Comparison of ENCODE assay signal across 8 cellular contexts in genomic region chr9:92706218-92706940, GRCh38. TPM values are rescaled to one million over a fixed set of nuclear protein-coding genes. Genes with fewer than 3 reads are reported as not detected.
DNase-seq lines count a peak whose midpoint lies in the region; ATAC-seq and TF ChIP-seq lines count a peak whose summit lies in the region.

No MANE protein-coding gene starts in this region.

- ATAC-seq in psoas muscle (peak in 3 of 4 donors; percentile 35 to 48 (median 44)), GM21515 (IDR thresholded peaks at IDR 0.05; ENCODE audit: unreplicated experiment) (no peak)

- no peak overlapping the region for H3K4me3 ChIP-seq in HEK293 (ENCODE audit: low read depth, low read length)
- H3K4me3 ChIP-seq in epithelial cell of proximal tubule (ENCODE audit: low read depth, low read length), result no peak overlapping the region
- H3K4me3 ChIP-seq in psoas muscle, result no peak overlapping the region
- no peak overlapping the region for H3K4me3 ChIP-seq in dorsolateral prefrontal cortex

- no peak for TF ChIP-seq CTCF in HEK293 (tag by site-specific recombination; IDR thresholded peaks at IDR 0.05)
- TF ChIP-seq CTCF in epithelial cell of proximal tubule (conservative IDR thresholded peaks at IDR 0.05; ENCODE audit: low read depth, low read length), result peak; percentile 58
- peak; percentile 33 for TF ChIP-seq CTCF in psoas muscle (IDR thresholded peaks at IDR 0.05)
- peak in 25 of 56 donors; percentile 6 to 49 (median 24) for TF ChIP-seq CTCF in dorsolateral prefrontal cortex (IDR thresholded peaks at IDR 0.05 in 54 of 56, conservative IDR thresholded peaks at IDR 0.05 in 2 of 56; ENCODE audit: low read depth in 1 of 56, partially characterized antibody in 56 of 56)

- CTCF ChIA-PET in HEK293 (lab: Yijun Ruan, JAX), result interaction anchor here (0.6 to 1.8 kb wide), 11 partner anchors 8 to 419 kb away, joined by 3 to 11 read pairs (median 3); no protein-coding TSS in a partner anchor

- H3K27me3 ChIP-seq in psoas muscle (ENCODE audit: insufficient read depth in 3 of 3, low read length in 2 of 3) (no peaks in the 10 kb centered on the region), dorsolateral prefrontal cortex (no peaks in the 10 kb centered on the region)

- H3K4me1 ChIP-seq in HEK293 (ENCODE audit: control insufficient read depth, insufficient read depth, low read length) (no peaks in the 10 kb centered on the region), psoas muscle (no peaks in the 10 kb centered on the region)

- POLR2A ChIA-PET in HEK293 (lab: Yijun Ruan, JAX), result no interaction called here

- no peak overlapping the region for H3K27ac ChIP-seq in HEK293 (ENCODE audit: extremely low read depth, low read depth, low read length)
- H3K27ac ChIP-seq in psoas muscle, result no peak overlapping the region
- H3K27ac ChIP-seq in dorsolateral prefrontal cortex, result no peak overlapping the region

- WGBS in psoas muscle, 3 donors, result 61 to 63% (median 63%) methylated on average over 3 of the region's 3 CpGs

- H3K36me3 ChIP-seq in HEK293 (ENCODE audit: control insufficient read depth in 2 of 2, insufficient read depth in 1 of 2, low read length in 2 of 2), result peaks cover 0 to 23% of the 10 kb centered on the region in 2 experiments; a peak in 1 of 3 replicates
- H3K36me3 ChIP-seq in psoas muscle (ENCODE audit: insufficient read depth in 1 of 2, low read depth in 1 of 2), result peaks cover 0 to 23% of the 10 kb centered on the region in 2 donors

- intact Hi-C loops in psoas muscle (cut with DNase I) (no loop called here), dorsolateral prefrontal cortex (cut with DNase I) (no loop called here)

- H3K9me3 ChIP-seq in HEK293 (ENCODE audit: control insufficient read depth, insufficient read depth, low read depth, low read length), result no peaks in the 10 kb centered on the region
- no peaks in the 10 kb centered on the region for H3K9me3 ChIP-seq in psoas muscle

- peak; percentile 29 for DNase-seq in EH (ENCODE audit: low read depth)
- DNase-seq in SK-N-DZ (ENCODE audit: low spot score), result peak; percentile 17
- no peak for DNase-seq in epithelial cell of proximal tubule (ENCODE audit: low read depth)
- DNase-seq in psoas muscle, result no peak
- DNase-seq in dorsolateral prefrontal cortex, result no peak
- DNase-seq in MV-4-11 (lab: John Stamatoyannopoulos, UW), result no peak

TF ChIP-seq in HEK293, 187 proteins besides CTCF, POLR2A, EP300 and RAD21:
- TF ChIP-seq ZNF654 (tag by site-specific recombination; IDR thresholded peaks at IDR 0.05; ENCODE audit: low read depth), result peak; percentile 61
- no peak for TF ChIP-seq ZSCAN30 (tag by site-specific recombination; IDR thresholded peaks at IDR 0.05)
- TF ChIP-seq ZNF560 (tag by site-specific recombination; IDR thresholded peaks at IDR 0.05; ENCODE audit: borderline replicate concordance), result no peak
- no peak for TF ChIP-seq ZNF433 (tag by site-specific recombination; IDR thresholded peaks at IDR 0.05; ENCODE audit: low read depth)
- TF ChIP-seq INSM2 (tag by site-specific recombination; IDR thresholded peaks at IDR 0.05), result no peak
- TF ChIP-seq ZFP37 (tag by site-specific recombination; IDR thresholded peaks at IDR 0.05), result no peak
- TF ChIP-seq KLF8 (tag by site-specific recombination; IDR thresholded peaks at IDR 0.05), result no peak
- 0 out of 2 replicates have a peak, but pooled peaks have one; percentile 24 for TF ChIP-seq ZNF600 (tag by site-specific recombination; IDR thresholded peaks at IDR 0.05)
- TF ChIP-seq YY1 (tag by site-specific recombination; IDR thresholded peaks at IDR 0.05), result no peak
- peak; percentile 49; the same call in 1 of the 2 replicates for TF ChIP-seq OSR2 (tag by site-specific recombination; IDR thresholded peaks at IDR 0.05)
- TF ChIP-seq ZNF670 (tag by site-specific recombination; IDR thresholded peaks at IDR 0.05; ENCODE audit: low read depth), result no peak
TF ChIP-seq in HEK293: peak in this region for 3.

RNA-seq across cellular contexts. Expression of gene IPPK, which starts 36.4 kb away (rescaled TPM):
- 6.4 and 7.6 TPM in 2 replicates for polyA plus RNA-seq in SK-N-DZ (2014; cell fraction: cytosol; rRNA removed)
- polyA plus RNA-seq in SK-N-DZ (2014; cell fraction: nucleus; rRNA removed), result 20.0 and 32.8 TPM in 2 replicates
- total RNA-seq in epithelial cell of proximal tubule, result 10.8 and 15.2 TPM in 2 replicates
- total RNA-seq in psoas muscle, result 1 to 10 TPM; 3.9 to 9.9 (median 8.0) TPM
- 10 to 100 TPM in 1 of 3 donors, 1 to 10 TPM in 2; 4.9 to 10.5 (median 9.9) TPM for polyA plus RNA-seq in psoas muscle
- total RNA-seq in dorsolateral prefrontal cortex, result 10 to 100 TPM; 10.7 to 26.7 (median 16.0) TPM

RNA-seq across cellular contexts. Expression of gene BICD2, which starts 58.3 kb away (rescaled TPM):
- 18.7 and 20.2 TPM in 2 replicates for polyA plus RNA-seq in SK-N-DZ (2014; cell fraction: cytosol; rRNA removed)
- polyA plus RNA-seq in SK-N-DZ (2014; cell fraction: nucleus; rRNA removed), result 13.1 and 16.6 TPM in 2 replicates
- 32.2 and 35.0 TPM in 2 replicates for total RNA-seq in epithelial cell of proximal tubule
- 10 to 100 TPM; 21.6 to 32.1 (median 26.0) TPM for total RNA-seq in psoas muscle
- polyA plus RNA-seq in psoas muscle, result 10 to 100 TPM; 22.4 to 44.4 (median 43.6) TPM
- total RNA-seq in dorsolateral prefrontal cortex, result 10 to 100 TPM; 26.3 to 38.7 (median 32.4) TPM

Comparison
In these comparisons a context has a peak if more than half of its experiments do, and no peak if none do; other contexts are left out.
1. DNase-seq: peak in EH (single experiment) and SK-N-DZ (single experiment); none in epithelial cell of proximal tubule (single experiment), psoas muscle (0 of 2), dorsolateral prefrontal cortex (0 of 10) and MV-4-11 (single experiment).